In genomic region chr22:41998361-41999261, GRCh38 we compare ENCODE assay signal across 8 cellular contexts. TPM values are rescaled to one million over a fixed set of nuclear protein-coding genes. Genes with fewer than 3 reads are reported as not detected.
DNase-seq lines count a peak whose midpoint lies in the region; ATAC-seq and TF ChIP-seq lines count a peak whose summit lies in the region.

TSS of gene WBP2NL (plus strand) at chr22:41998788. CDS start at chr22:41998819, 31 bp downstream.

- H3K27ac Mint-ChIP-seq in neural crest cell (ENCODE audit: unreplicated experiment) = peak within 1 kb of the TSS; percentile 66

- H3K9me3 Mint-ChIP-seq in neural crest cell = peaks cover 2% of the 10 kb centered on the region

- peak; percentile 44 for TF ChIP-seq POLR2A in erythroblast (IDR thresholded peaks at IDR 0.05; ENCODE audit: low read length)

- H3K4me3 Mint-ChIP-seq in neural crest cell = no peak within 1 kb of the TSS

- TF ChIP-seq CTCF in neural crest cell (conservative IDR thresholded peaks at IDR 0.05) = no peak

- peak; percentile 76 for DNase-seq in EL
- peak; percentile 94 for DNase-seq in NCI-H69 (lab: John Stamatoyannopoulos, UW)
- peak; percentile 81 for DNase-seq in activated T-cell treated with anti-CD3 and anti-CD28 coated beads for 48 hours (ENCODE audit: low read depth)
- peak; percentile 87 to 92 for DNase-seq in erythroblast (lab: John Stamatoyannopoulos, UW)
- no peak for DNase-seq in neural crest cell (ENCODE audit: low read depth, low spot score)
- DNase-seq in stimulated activated naive CD8-positive, alpha-beta T cell treated with anti-CD3 and anti-CD28 coated beads, Interleukin-15, Interleukin-2, amounts not matched to agents 100 U/mL and 50 U/mL, for 24 hours = peak; percentile 86
- no peak for DNase-seq in NCI-H1694 treated with DMSO at 0.1 percent for 48 hours (lab: John Stamatoyannopoulos, UW)

- H3K4me1 Mint-ChIP-seq in neural crest cell = no peaks in the 10 kb centered on the region

- peaks cover 8% of the 10 kb centered on the region for H3K27me3 Mint-ChIP-seq in neural crest cell (ENCODE audit: low read depth)

- peak; percentile 91 for ATAC-seq in HG02763 (IDR thresholded peaks at IDR 0.05; ENCODE audit: unreplicated experiment)
- peak; percentile 92 for ATAC-seq in stimulated activated naive CD8-positive, alpha-beta T cell treated with anti-CD3 and anti-CD28 coated beads, Interleukin-15, Interleukin-2, amounts not matched to agents 100 U/mL and 50 U/mL, for 24 hours

- H3K36me3 Mint-ChIP-seq in neural crest cell (ENCODE audit: low read depth) = peaks cover 18% of the 10 kb centered on the region

RNA-seq across cellular contexts. Expression of gene WBP2NL, which starts in this region (rescaled TPM):
- not detected in 2 replicates for total RNA-seq in neural crest cell

Comparison
In these comparisons a context has a peak if more than half of its experiments do, and no peak if none do; other contexts are left out.
1. DNase-seq: peak in EL (single experiment), NCI-H69 (single experiment), activated T-cell treated with anti-CD3 and anti-CD28 coated beads for 48 hours (single experiment), erythroblast (2 of 2) and stimulated activated naive CD8-positive, alpha-beta T cell treated with anti-CD3 and anti-CD28 coated beads, Interleukin-15, Interleukin-2, amounts not matched to agents 100 U/mL and 50 U/mL, for 24 hours (single experiment); none in neural crest cell (single experiment) and NCI-H1694 treated with DMSO at 0.1 percent for 48 hours (single experiment).